Comparison of ENCODE assay signal across 14 cellular contexts in genomic region chr16:68000450-68000849, GRCh38. TPM values are rescaled to one million over a fixed set of nuclear protein-coding genes. Genes with fewer than 3 reads are reported as not detected.
A peak's percentile ranks its signal among the peaks of the same experiment; 100 is the strongest.
DNase-seq lines count a peak whose midpoint lies in the region; ATAC-seq, FAIRE-seq and TF ChIP-seq lines count a peak whose summit lies in the region.
"Had no signal": no experiment of that assay in that cellular context is flagged by ENCODE, and none has a peak within 500 bp of the region (broad histone marks: within the 10 kb centered on the region; RNA-seq: fewer than 3 reads in every experiment).

No MANE protein-coding gene starts in this region.

- no peaks in the 10 kb centered on the region for H3K27me3 Mint-ChIP-seq in CD4-positive, alpha-beta T cell

- intact Hi-C loops in CD4-positive, alpha-beta T cell (cut with DNase I, micrococcal nuclease) = no loop called here
- intact Hi-C loops in endothelial cell of umbilical vein (cut with micrococcal nuclease) = no loop called here

- CTCF ChIA-PET in CD4-positive, alpha-beta T cell (lab: Charles Lee) = interaction anchor here (1.0 to 6.5 kb wide), 2 partner anchors 40 to 184 kb away, joined by 3 to 33 read pairs; no protein-coding TSS in a partner anchor
- CTCF ChIA-PET in endothelial cell of umbilical vein (lab: Charles Lee) = interaction anchor here (0.9 to 3.3 kb wide), 5 partner anchors 18 to 76 kb away, joined by 3 to 11 read pairs (median 3); partner anchors contain the start of genes DDX28 and DUS2

- no peaks in the 10 kb centered on the region for H3K27me3 ChIP-seq in CD4-positive, alpha-beta T cell (ENCODE audit: control insufficient read depth, insufficient read depth, low read length)
- H3K27me3 ChIP-seq in OCI-LY3 (ENCODE audit: low read depth, low read length) (no peaks in the 10 kb centered on the region), endothelial cell of umbilical vein (ENCODE audit: control insufficient read depth in 2 of 2, insufficient read depth in 2 of 2, low read length in 2 of 2) (no peaks in the 10 kb centered on the region), neutrophil (no peaks in the 10 kb centered on the region), SJCRH30 (no peaks in the 10 kb centered on the region)
- H3K27me3 ChIP-seq: body of pancreas, tibial artery had no signal

- H3K9me1 ChIP-seq in endothelial cell of umbilical vein (replicated peaks; ENCODE audit: control insufficient read depth, extremely low read depth, insufficient read depth, low read length) = no peaks in the 10 kb centered on the region

- H3K4me2 ChIP-seq in OCI-LY3 (ENCODE audit: low read length) = peak overlapping the region; percentile 37
- no peak overlapping the region for H3K4me2 ChIP-seq in endothelial cell of umbilical vein (ENCODE audit: insufficient read depth, low read length)

- peak overlapping the region; percentile 68; the same call in 1 of the 2 replicates for H2AFZ ChIP-seq in OCI-LY3 (ENCODE audit: low read depth, low read length)
- H2AFZ ChIP-seq in endothelial cell of umbilical vein (ENCODE audit: low read depth, low read length) = peak overlapping the region; percentile 10

- no peak for TF ChIP-seq CTCF in CD4-positive, alpha-beta T cell (IDR thresholded peaks at IDR 0.05)
- TF ChIP-seq CTCF in OCI-LY3 (IDR thresholded peaks at IDR 0.05; ENCODE audit: low read depth, low read length) = no peak
- TF ChIP-seq CTCF in endothelial cell of umbilical vein (IDR thresholded peaks at IDR 0.05; ENCODE audit: extremely low read depth in 1 of 2, insufficient read depth in 1 of 2, low read depth in 1 of 2, low read length in 2 of 2) = no peak
- no peak for TF ChIP-seq CTCF in neutrophil (IDR thresholded peaks at IDR 0.05)

- peak overlapping the region; percentile 83 for H3K27ac ChIP-seq in CD4-positive, alpha-beta T cell (ENCODE audit: low read depth, low read length)
- H3K27ac ChIP-seq in OCI-LY3 (ENCODE audit: low read length) = no peak overlapping the region
- no peak overlapping the region for H3K27ac ChIP-seq in endothelial cell of umbilical vein (ENCODE audit: insufficient read depth, low read depth, low read length)
- H3K27ac ChIP-seq in neutrophil = peak overlapping the region; percentile 100
- no peak overlapping the region for H3K27ac ChIP-seq in SJCRH30
- H3K27ac ChIP-seq: tibial artery had no signal

- BruUV-seq in endothelial cell of umbilical vein (replicated peaks; lab: Mats Ljungman, UMichigan) = no TSS peak

- H4K20me1 ChIP-seq in OCI-LY3 (ENCODE audit: insufficient read depth, low read length) (no peaks in the 10 kb centered on the region), endothelial cell of umbilical vein (replicated peaks; ENCODE audit: control insufficient read depth, extremely low read depth, insufficient read depth, low read length) (no peaks in the 10 kb centered on the region)

- H3K4me3 ChIP-seq in OCI-LY3 (ENCODE audit: low read length) = no peak overlapping the region
- no peak overlapping the region for H3K4me3 ChIP-seq in endothelial cell of umbilical vein (replicated peaks in 1 of 3; ENCODE audit: insufficient read depth in 1 of 3, low read depth in 1 of 3, low read length in 3 of 3)
- peak overlapping the region; percentile 74 to 84 for H3K4me3 ChIP-seq in neutrophil (ENCODE audit: low read depth in 1 of 2, low read length in 1 of 2)
- no peak overlapping the region for H3K4me3 ChIP-seq in SJCRH30
- H3K4me3 ChIP-seq: body of pancreas, tibial artery had no signal

- DNase-seq in CD4-positive, alpha-beta T cell = no peak
- DNase-seq in endothelial cell of umbilical vein (ENCODE audit: low read depth, low spot score) (peak; percentile 69), SJCRH30 (no peak), NCI-H748 treated with DMSO at 0.1 percent for 48 hours (lab: John Stamatoyannopoulos, UW) (no peak), frontal cortex (ENCODE audit: low spot score in 2 of 2) (no peak), UCSD-AML1 (lab: John Stamatoyannopoulos, UW; ENCODE audit: unreplicated experiment) (no peak)
- DNase-seq: body of pancreas; NCI-H510A; stimulated activated CD4-positive, alpha-beta T cell treated with anti-CD3 and anti-CD28 coated beads, Interleukin-4, amount 100 ng/mL, for 4 hours; tibial artery had no signal

- peak overlapping the region; percentile 93 for H3K27ac Mint-ChIP-seq in CD4-positive, alpha-beta T cell

- TF ChIP-seq POLR2A in endothelial cell of umbilical vein (IDR thresholded peaks at IDR 0.05; ENCODE audit: low read depth, low read length) = no peak

- dilution Hi-C loops in endothelial cell of umbilical vein (cut with MboI; ENCODE audit: extremely low pct_ligation_motif_present, low sequenced_read_pairs) = no loop called here

- peaks cover 55% of the 10 kb centered on the region for H3K4me1 Mint-ChIP-seq in CD4-positive, alpha-beta T cell (ENCODE audit: low read depth)

- H3K79me2 ChIP-seq in OCI-LY3 (ENCODE audit: low read length) (no peaks in the 10 kb centered on the region), endothelial cell of umbilical vein (ENCODE audit: control insufficient read depth, insufficient read depth, low read length) (no peaks in the 10 kb centered on the region)

- H3K4me1 ChIP-seq in OCI-LY3 (ENCODE audit: low read length) (peaks cover 17% of the 10 kb centered on the region), endothelial cell of umbilical vein (ENCODE audit: control insufficient read depth, extremely low read depth, insufficient read depth, low read length) (peaks cover 9% of the 10 kb centered on the region), neutrophil (ENCODE audit: control insufficient read depth in 1 of 2, insufficient read depth in 1 of 2, low read depth in 1 of 2, low read length in 1 of 2) (peaks cover 90% of the 10 kb centered on the region in 2 experiments), SJCRH30 (no peaks in the 10 kb centered on the region)
- H3K4me1 ChIP-seq: body of pancreas, tibial artery had no signal

- H3K36me3 ChIP-seq in OCI-LY3 (replicated peaks; ENCODE audit: low read depth, low read length) = no peaks in the 10 kb centered on the region
- no peaks in the 10 kb centered on the region for H3K36me3 ChIP-seq in endothelial cell of umbilical vein (ENCODE audit: control insufficient read depth in 2 of 2, extremely low read depth in 1 of 2, insufficient read depth in 2 of 2, low read length in 2 of 2)
- H3K36me3 ChIP-seq in neutrophil = peaks cover 18% of the 10 kb centered on the region
- no peaks in the 10 kb centered on the region for H3K36me3 ChIP-seq in SJCRH30
- H3K36me3 ChIP-seq: tibial artery had no signal

- no peaks in the 10 kb centered on the region for H3K9me3 ChIP-seq in CD4-positive, alpha-beta T cell (ENCODE audit: control insufficient read depth, low read length)
- H3K9me3 ChIP-seq in OCI-LY3 (ENCODE audit: insufficient read depth, low read length) (no peaks in the 10 kb centered on the region), endothelial cell of umbilical vein (replicated peaks; ENCODE audit: control insufficient read depth, insufficient read depth, low read length) (no peaks in the 10 kb centered on the region), neutrophil (no peaks in the 10 kb centered on the region), SJCRH30 (replicated peaks) (no peaks in the 10 kb centered on the region)
- H3K9me3 ChIP-seq: body of pancreas, tibial artery had no signal

- peak overlapping the region; percentile 86 for H3K4me3 Mint-ChIP-seq in CD4-positive, alpha-beta T cell

- POLR2A ChIA-PET in CD4-positive, alpha-beta T cell (lab: Charles Lee) = interaction anchor here (0.6 to 4.6 kb wide), 17 partner anchors 7 to 417 kb away, joined by 3 to 73 read pairs (median 6); partner anchors contain the start of genes DDX28, DUS2, NFATC3 and PSMB10
- POLR2A ChIA-PET in endothelial cell of umbilical vein (lab: Charles Lee) = no interaction called here

- no peak overlapping the region for H3K9ac ChIP-seq in OCI-LY3 (ENCODE audit: low read length)
- no peak overlapping the region for H3K9ac ChIP-seq in endothelial cell of umbilical vein (replicated peaks; ENCODE audit: extremely low read depth, insufficient read depth, low read length)

- H3K9me3 Mint-ChIP-seq in CD4-positive, alpha-beta T cell = no peaks in the 10 kb centered on the region

- ATAC-seq in CD4-positive, alpha-beta T cell (ENCODE audit: poor library complexity) = peak; percentile 33
- ATAC-seq: body of pancreas, SK-N-SH treated with all-trans-retinoic acid at 6 μM for 48 hours had no signal

- H3K36me3 Mint-ChIP-seq in CD4-positive, alpha-beta T cell (ENCODE audit: low read depth) = peaks cover 24% of the 10 kb centered on the region

- peak; percentile 89 for FAIRE-seq in endothelial cell of umbilical vein (lab: Jason Lieb, UNC)
- no peak for FAIRE-seq in frontal cortex (lab: Jason Lieb, UNC)

RNA-seq across cellular contexts. Expression of gene DPEP2, which starts 1.2 kb away (rescaled TPM):
- total RNA-seq in CD4-positive, alpha-beta T cell = 10 to 100 TPM; 42.2 to 43.5 TPM
- 0.18 and 0.27 TPM in 2 replicates for total RNA-seq in endothelial cell of umbilical vein
- 1.7 and 1.8 TPM in 2 replicates for polyA plus RNA-seq in endothelial cell of umbilical vein
- 0.74 and 0.75 TPM in 2 replicates for polyA plus RNA-seq in endothelial cell of umbilical vein (2011; cell fraction: cytosol; rRNA removed)
- polyA plus RNA-seq in endothelial cell of umbilical vein (2011; cell fraction: nucleus; rRNA removed) = 1.2 and 2.3 TPM in 2 replicates
- polyA plus RNA-seq in endothelial cell of umbilical vein (2012) = 0.52 and 2.3 TPM in 2 replicates
- 0.49 and 0.78 TPM in 2 replicates for polyA minus RNA-seq in endothelial cell of umbilical vein
- not detected for polyA minus RNA-seq in endothelial cell of umbilical vein (2011; cell fraction: cytosol; rRNA and poly(A)+ RNA removed)
- 0.67 and 1.1 TPM in 2 replicates for polyA minus RNA-seq in endothelial cell of umbilical vein (2011; cell fraction: nucleus; rRNA and poly(A)+ RNA removed)
- total RNA-seq in SJCRH30 (2014; rRNA removed; shearing (Covaris generic)) = not detected in 2 replicates
- 0.82 TPM for total RNA-seq in frontal cortex

RNA-seq across cellular contexts. Expression of gene DPEP2NB, which starts 15.3 kb away (rescaled TPM):
- not detected for total RNA-seq in CD4-positive, alpha-beta T cell
- total RNA-seq in endothelial cell of umbilical vein = not detected in 2 replicates
- not detected in 2 replicates for polyA plus RNA-seq in endothelial cell of umbilical vein
- polyA plus RNA-seq in endothelial cell of umbilical vein (2011; cell fraction: cytosol; rRNA removed) = not detected in 2 replicates
- not detected in 2 replicates for polyA plus RNA-seq in endothelial cell of umbilical vein (2011; cell fraction: nucleus; rRNA removed)
- polyA plus RNA-seq in endothelial cell of umbilical vein (2012) = not detected in 2 replicates
- polyA minus RNA-seq in endothelial cell of umbilical vein = not detected in 2 replicates
- polyA minus RNA-seq in endothelial cell of umbilical vein (2011; cell fraction: cytosol; rRNA and poly(A)+ RNA removed) = not detected
- not detected in 2 replicates for polyA minus RNA-seq in endothelial cell of umbilical vein (2011; cell fraction: nucleus; rRNA and poly(A)+ RNA removed)
- total RNA-seq in SJCRH30 (2014; rRNA removed; shearing (Covaris generic)) = not detected in 2 replicates
- not detected for total RNA-seq in frontal cortex
- total RNA-seq: activated CD8-positive, alpha-beta memory T cell treated with anti-CD3 and anti-CD28 coated beads for 36 hours; body of pancreas had no signal

RNA-seq across cellular contexts. Expression of gene DPEP3, which starts 20.2 kb away (rescaled TPM):
- total RNA-seq in CD4-positive, alpha-beta T cell = under 1 TPM; 0.53 to 0.63 TPM
- total RNA-seq in endothelial cell of umbilical vein (not detected in 2 replicates), frontal cortex (not detected)
- polyA plus RNA-seq in endothelial cell of umbilical vein = 0.03 and 0.06 TPM in 2 replicates
- polyA plus RNA-seq in endothelial cell of umbilical vein (2011; cell fraction: cytosol; rRNA removed) = not detected in 2 replicates
- polyA plus RNA-seq in endothelial cell of umbilical vein (2011; cell fraction: nucleus; rRNA removed) = 0.10 TPM in 1 of 2 replicates, not detected in the other
- not detected in 2 replicates for polyA plus RNA-seq in endothelial cell of umbilical vein (2012)
- 0.40 TPM in 1 of 2 replicates, not detected in the other for polyA minus RNA-seq in endothelial cell of umbilical vein
- not detected for polyA minus RNA-seq in endothelial cell of umbilical vein (2011; cell fraction: cytosol; rRNA and poly(A)+ RNA removed)
- not detected in 2 replicates for polyA minus RNA-seq in endothelial cell of umbilical vein (2011; cell fraction: nucleus; rRNA and poly(A)+ RNA removed)
- total RNA-seq in SJCRH30 (2014; rRNA removed; shearing (Covaris generic)) = not detected in 2 replicates
- total RNA-seq: body of pancreas had no signal

RNA-seq across cellular contexts. Expression of gene DDX28, which starts 22.6 kb away (rescaled TPM):
- total RNA-seq in CD4-positive, alpha-beta T cell = 10 to 100 TPM; 18.9 to 19.4 TPM
- total RNA-seq in endothelial cell of umbilical vein (7.9 and 8.4 TPM in 2 replicates), frontal cortex (13.5 TPM)
- polyA plus RNA-seq in endothelial cell of umbilical vein = 12.5 and 14.9 TPM in 2 replicates
- 12.8 and 13.6 TPM in 2 replicates for polyA plus RNA-seq in endothelial cell of umbilical vein (2011; cell fraction: cytosol; rRNA removed)
- 8.8 and 9.5 TPM in 2 replicates for polyA plus RNA-seq in endothelial cell of umbilical vein (2011; cell fraction: nucleus; rRNA removed)
- polyA plus RNA-seq in endothelial cell of umbilical vein (2012) = 8.5 and 9.5 TPM in 2 replicates
- 9.8 and 12.6 TPM in 2 replicates for polyA minus RNA-seq in endothelial cell of umbilical vein
- 15.1 TPM for polyA minus RNA-seq in endothelial cell of umbilical vein (2011; cell fraction: cytosol; rRNA and poly(A)+ RNA removed)
- polyA minus RNA-seq in endothelial cell of umbilical vein (2011; cell fraction: nucleus; rRNA and poly(A)+ RNA removed) = 9.4 and 10.4 TPM in 2 replicates
- 9.4 and 9.9 TPM in 2 replicates for total RNA-seq in SJCRH30 (2014; rRNA removed; shearing (Covaris generic))

RNA-seq across cellular contexts. Expression of gene DUS2, which starts 22.6 kb away (rescaled TPM):
- 10 to 100 TPM; 10.4 to 13.6 TPM for total RNA-seq in CD4-positive, alpha-beta T cell
- total RNA-seq in endothelial cell of umbilical vein = 20.3 and 21.7 TPM in 2 replicates
- 14.7 and 16.4 TPM in 2 replicates for polyA plus RNA-seq in endothelial cell of umbilical vein
- 15.3 TPM in 2 replicates for polyA plus RNA-seq in endothelial cell of umbilical vein (2011; cell fraction: cytosol; rRNA removed)
- 40.2 and 48.7 TPM in 2 replicates for polyA plus RNA-seq in endothelial cell of umbilical vein (2011; cell fraction: nucleus; rRNA removed)
- polyA plus RNA-seq in endothelial cell of umbilical vein (2012) = 13.7 and 20.2 TPM in 2 replicates
- polyA minus RNA-seq in endothelial cell of umbilical vein = 24.1 and 25.5 TPM in 2 replicates
- polyA minus RNA-seq in endothelial cell of umbilical vein (2011; cell fraction: cytosol; rRNA and poly(A)+ RNA removed) = 16.9 TPM
- 17.0 and 22.2 TPM in 2 replicates for polyA minus RNA-seq in endothelial cell of umbilical vein (2011; cell fraction: nucleus; rRNA and poly(A)+ RNA removed)
- 8.6 and 9.0 TPM in 2 replicates for total RNA-seq in SJCRH30 (2014; rRNA removed; shearing (Covaris generic))
- 11.0 TPM for total RNA-seq in frontal cortex

Comparison
In these comparisons a context has a peak if more than half of its experiments do, and no peak if none do; other contexts are left out.
1. H3K27ac ChIP-seq: peak in CD4-positive, alpha-beta T cell (single experiment) and neutrophil (single experiment); none in OCI-LY3 (single experiment), endothelial cell of umbilical vein (single experiment) and SJCRH30 (single experiment).
2. H3K4me3 ChIP-seq: peak in neutrophil (2 of 2); none in OCI-LY3 (single experiment), endothelial cell of umbilical vein (0 of 3) and SJCRH30 (single experiment).
3. RNA of gene DPEP2, which starts 1.2 kb away (total RNA-seq): 42.2 to 43.5 TPM in CD4-positive, alpha-beta T cell; 0.82 TPM in frontal cortex (single experiment), 0.18 to 0.27 TPM in endothelial cell of umbilical vein and not detected in SJCRH30; every median in the first group is over 10 times any median in the second.